ENCODE assay signal across 8 cellular contexts in the genomic region with DNA sequence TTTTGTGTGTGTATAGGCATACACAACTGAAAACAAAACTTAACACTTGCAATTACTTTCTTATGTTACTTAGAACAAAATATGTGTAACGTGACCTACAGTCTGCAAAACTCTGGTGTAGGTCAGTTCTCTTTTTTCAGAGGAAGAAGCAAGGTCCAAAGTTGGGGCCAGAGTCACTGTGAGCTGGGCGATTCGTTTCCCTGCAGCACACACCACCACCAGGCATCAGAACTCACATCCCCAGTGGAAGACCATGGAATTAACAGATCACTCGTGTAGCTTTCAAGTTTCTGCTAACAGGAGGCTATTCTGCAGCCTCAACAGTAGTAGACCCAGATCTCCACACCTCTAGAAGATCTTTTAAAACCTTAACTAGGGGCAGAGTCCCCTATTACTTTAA. TPM values are rescaled to one million over a fixed set of nuclear protein-coding genes. Genes with fewer than 3 reads are reported as not detected.
DNase-seq lines count a peak whose midpoint lies in the region; ATAC-seq and TF ChIP-seq lines count a peak whose summit lies in the region.

No MANE protein-coding gene starts in this region.

- H3K36me3 Mint-ChIP-seq in activated T-cell treated with anti-CD3 and anti-CD28 coated beads, Interleukin-2, amount 50 U/mL, for 4 hours (ENCODE audit: insufficient read depth): peaks cover 13% of the 10 kb centered on the region
- no peaks in the 10 kb centered on the region for H3K36me3 Mint-ChIP-seq in mesothelial cell of epicardium

- ATAC-seq in activated T-cell treated with anti-CD3 and anti-CD28 coated beads, Interleukin-2, amount 50 U/mL, for 4 hours: no peak
- ATAC-seq in upper lobe of left lung (ENCODE audit: low FRiP score in 2 of 2): peak; percentile 23 to 47
- no peak for ATAC-seq in GM21786 (IDR thresholded peaks at IDR 0.05; ENCODE audit: unreplicated experiment)

- no peak for TF ChIP-seq POLR2A in upper lobe of left lung (IDR thresholded peaks at IDR 0.05)

- H3K27me3 ChIP-seq in upper lobe of left lung: no peaks in the 10 kb centered on the region

- peak overlapping the region; percentile 42 for H3K4me3 Mint-ChIP-seq in activated T-cell treated with anti-CD3 and anti-CD28 coated beads, Interleukin-2, amount 50 U/mL, for 4 hours
- H3K4me3 Mint-ChIP-seq in mesothelial cell of epicardium: peak overlapping the region; percentile 31

- no peaks in the 10 kb centered on the region for H3K36me3 ChIP-seq in upper lobe of left lung

- H3K27ac ChIP-seq in upper lobe of left lung: peak overlapping the region; percentile 72 to 87 (median 78)

- H3K4me1 Mint-ChIP-seq in activated T-cell treated with anti-CD3 and anti-CD28 coated beads, Interleukin-2, amount 50 U/mL, for 4 hours (ENCODE audit: low read depth): peaks cover 94% of the 10 kb centered on the region
- peaks cover 74% of the 10 kb centered on the region for H3K4me1 Mint-ChIP-seq in mesothelial cell of epicardium

- H3K4me1 ChIP-seq in upper lobe of left lung: peaks cover 85 to 95% (median 92%) of the 10 kb centered on the region in 4 donors

- peak overlapping the region; percentile 90 for H3K27ac Mint-ChIP-seq in mesothelial cell of epicardium

- DNase-seq in activated T-cell treated with anti-CD3 and anti-CD28 coated beads, Interleukin-2, amount 50 U/mL, for 4 hours: no peak
- DNase-seq in activated T-cell treated with anti-CD3 and anti-CD28 coated beads, Interleukin-2, amount 50 U/mL, for 48 hours: no peak
- DNase-seq in choroid plexus epithelial cell (ENCODE audit: low read depth) (peak; percentile 39), mesothelial cell of epicardium (ENCODE audit: low spot score in 2 of 2, unreplicated experiment in 2 of 2) (no peak), upper lobe of left lung (no peak), NCI-H526 (lab: John Stamatoyannopoulos, UW) (no peak), cerebellar nuclear complex (lab: John Stamatoyannopoulos, UW) (no peak)

- H3K27me3 Mint-ChIP-seq in activated T-cell treated with anti-CD3 and anti-CD28 coated beads, Interleukin-2, amount 50 U/mL, for 4 hours (ENCODE audit: low read depth): no peaks in the 10 kb centered on the region
- no peaks in the 10 kb centered on the region for H3K27me3 Mint-ChIP-seq in mesothelial cell of epicardium (ENCODE audit: low read depth)

- H3K9me3 ChIP-seq in upper lobe of left lung: no peaks in the 10 kb centered on the region

- TF ChIP-seq CTCF in choroid plexus epithelial cell (conservative IDR thresholded peaks at IDR 0.05; ENCODE audit: low read depth, low read length): peak; percentile 17
- no peak for TF ChIP-seq CTCF in mesothelial cell of epicardium (IDR thresholded peaks at IDR 0.05; ENCODE audit: unreplicated experiment)
- peak in 1 of 6 experiments; percentile 14 for TF ChIP-seq CTCF in upper lobe of left lung (IDR thresholded peaks at IDR 0.05)

- H3K4me3 ChIP-seq in choroid plexus epithelial cell (ENCODE audit: low read depth, low read length) (peak overlapping the region; percentile 7), upper lobe of left lung (peak overlapping the region in 2 of 4 donors; percentile 3 to 7)

- TF ChIP-seq EP300 in upper lobe of left lung (IDR thresholded peaks at IDR 0.05): no peak

- 21 to 23% methylated on average over 4 of the region's 4 CpGs for WGBS in upper lobe of left lung, 2 donors

- H3K9me3 Mint-ChIP-seq in activated T-cell treated with anti-CD3 and anti-CD28 coated beads, Interleukin-2, amount 50 U/mL, for 4 hours: no peaks in the 10 kb centered on the region
- H3K9me3 Mint-ChIP-seq in mesothelial cell of epicardium: no peaks in the 10 kb centered on the region

RNA-seq across cellular contexts. Expression of a gene that starts 25.8 kb away (rescaled TPM):
- 100 to 1,000 TPM; 260 to 273 (median 263) TPM for total RNA-seq in activated T-cell treated with anti-CD3 and anti-CD28 coated beads, Interleukin-2, amount 50 U/mL, for 4 hours
- total RNA-seq in mesothelial cell of epicardium (179 to 188 TPM (median 183 TPM) in 3 replicates), upper lobe of left lung (100 to 1,000 TPM in 2 of 6 donors, 10 to 100 TPM in 4; 62.9 to 110 (median 81.5) TPM)

Comparison
In these comparisons a context has a peak if more than half of its experiments do, and no peak if none do; other contexts are left out.
1. ATAC-seq: peak in upper lobe of left lung (2 of 2); none in activated T-cell treated with anti-CD3 and anti-CD28 coated beads, Interleukin-2, amount 50 U/mL, for 4 hours (0 of 2) and GM21786 (single experiment).